ENCODE assay signal across 1 cellular context in genomic region chr5:145903113-145903512, GRCh38.
TF ChIP-seq lines count a peak whose summit lies in the region.

No MANE protein-coding gene starts in this region.

TF ChIP-seq in GM23338, 12 proteins besides CTCF, POLR2A, EP300 and RAD21 (continued from another document):
- TF ChIP-seq ZNF462 (CRISPR knock-in tag; IDR thresholded peaks at IDR 0.05) = no peak
- TF ChIP-seq EZH2 (IDR thresholded peaks at IDR 0.05; ENCODE audit: low read depth, unreplicated experiment) = no peak
- TF ChIP-seq JUNB (IDR thresholded peaks at IDR 0.05; ENCODE audit: unreplicated experiment) = no peak
- no peak for TF ChIP-seq EZH2phosphoT487 (IDR thresholded peaks at IDR 0.05; ENCODE audit: unreplicated experiment)
- no peak for TF ChIP-seq CREB1 (CRISPR knock-in tag; IDR thresholded peaks at IDR 0.05; ENCODE audit: low read depth)
- TF ChIP-seq NANOG (IDR thresholded peaks at IDR 0.05; ENCODE audit: borderline replicate concordance) = no peak
- TF ChIP-seq ZNF114 (CRISPR knock-in tag; IDR thresholded peaks at IDR 0.05) = no peak
- TF ChIP-seq STAT1 (IDR thresholded peaks at IDR 0.05; ENCODE audit: unreplicated experiment) = no peak
